Comparison of ENCODE assay signal across 1 cellular context in the genomic region with DNA sequence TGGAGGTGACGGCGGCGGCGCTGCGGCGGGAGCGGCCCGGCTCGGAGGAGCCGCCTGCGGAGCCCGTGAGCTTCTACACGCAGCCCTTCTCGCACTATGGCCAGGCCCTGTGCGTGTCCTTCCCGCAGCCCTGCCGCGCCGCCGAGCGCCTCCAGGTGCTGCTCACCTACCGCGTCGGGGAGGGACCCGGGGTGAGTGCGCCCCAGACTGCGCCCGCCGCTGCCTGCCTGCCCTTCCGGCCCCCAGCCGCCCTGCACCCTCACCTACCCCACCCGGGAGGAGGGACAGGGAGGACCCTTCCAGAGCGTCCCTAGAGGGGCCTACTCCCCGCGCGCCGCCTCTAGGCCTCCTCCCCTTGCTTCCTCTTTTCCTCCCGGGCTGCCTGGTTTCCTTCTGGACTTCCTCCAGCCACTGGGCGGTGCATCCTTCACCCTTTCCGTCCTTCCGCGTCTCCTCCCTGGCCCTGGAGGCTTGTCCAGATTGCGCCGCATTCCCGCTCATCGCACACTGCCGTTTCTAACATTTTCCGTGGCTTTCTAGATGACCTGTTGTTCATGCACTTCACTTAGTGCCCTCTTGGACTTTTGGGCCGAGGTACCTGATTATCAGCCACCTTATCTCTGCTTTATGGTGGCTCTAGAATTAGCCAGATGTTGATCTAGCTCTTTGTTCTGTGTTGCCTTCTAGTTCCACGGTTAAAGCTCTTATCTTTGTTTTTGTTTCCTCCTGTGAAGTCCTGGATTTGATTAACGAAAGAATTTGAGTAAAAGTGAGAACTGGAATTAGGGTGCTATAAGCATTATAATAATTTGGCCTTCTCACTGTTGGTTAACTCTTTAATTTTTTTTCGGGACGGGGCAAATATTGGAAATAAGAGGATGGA.
TF ChIP-seq lines count a peak whose summit lies in the region.

No MANE protein-coding gene starts in this region.

TF ChIP-seq in HepG2, 621 proteins besides CTCF, POLR2A, EP300 and RAD21 (continued from another document and continues in another):
- TF ChIP-seq, protein P1, sequence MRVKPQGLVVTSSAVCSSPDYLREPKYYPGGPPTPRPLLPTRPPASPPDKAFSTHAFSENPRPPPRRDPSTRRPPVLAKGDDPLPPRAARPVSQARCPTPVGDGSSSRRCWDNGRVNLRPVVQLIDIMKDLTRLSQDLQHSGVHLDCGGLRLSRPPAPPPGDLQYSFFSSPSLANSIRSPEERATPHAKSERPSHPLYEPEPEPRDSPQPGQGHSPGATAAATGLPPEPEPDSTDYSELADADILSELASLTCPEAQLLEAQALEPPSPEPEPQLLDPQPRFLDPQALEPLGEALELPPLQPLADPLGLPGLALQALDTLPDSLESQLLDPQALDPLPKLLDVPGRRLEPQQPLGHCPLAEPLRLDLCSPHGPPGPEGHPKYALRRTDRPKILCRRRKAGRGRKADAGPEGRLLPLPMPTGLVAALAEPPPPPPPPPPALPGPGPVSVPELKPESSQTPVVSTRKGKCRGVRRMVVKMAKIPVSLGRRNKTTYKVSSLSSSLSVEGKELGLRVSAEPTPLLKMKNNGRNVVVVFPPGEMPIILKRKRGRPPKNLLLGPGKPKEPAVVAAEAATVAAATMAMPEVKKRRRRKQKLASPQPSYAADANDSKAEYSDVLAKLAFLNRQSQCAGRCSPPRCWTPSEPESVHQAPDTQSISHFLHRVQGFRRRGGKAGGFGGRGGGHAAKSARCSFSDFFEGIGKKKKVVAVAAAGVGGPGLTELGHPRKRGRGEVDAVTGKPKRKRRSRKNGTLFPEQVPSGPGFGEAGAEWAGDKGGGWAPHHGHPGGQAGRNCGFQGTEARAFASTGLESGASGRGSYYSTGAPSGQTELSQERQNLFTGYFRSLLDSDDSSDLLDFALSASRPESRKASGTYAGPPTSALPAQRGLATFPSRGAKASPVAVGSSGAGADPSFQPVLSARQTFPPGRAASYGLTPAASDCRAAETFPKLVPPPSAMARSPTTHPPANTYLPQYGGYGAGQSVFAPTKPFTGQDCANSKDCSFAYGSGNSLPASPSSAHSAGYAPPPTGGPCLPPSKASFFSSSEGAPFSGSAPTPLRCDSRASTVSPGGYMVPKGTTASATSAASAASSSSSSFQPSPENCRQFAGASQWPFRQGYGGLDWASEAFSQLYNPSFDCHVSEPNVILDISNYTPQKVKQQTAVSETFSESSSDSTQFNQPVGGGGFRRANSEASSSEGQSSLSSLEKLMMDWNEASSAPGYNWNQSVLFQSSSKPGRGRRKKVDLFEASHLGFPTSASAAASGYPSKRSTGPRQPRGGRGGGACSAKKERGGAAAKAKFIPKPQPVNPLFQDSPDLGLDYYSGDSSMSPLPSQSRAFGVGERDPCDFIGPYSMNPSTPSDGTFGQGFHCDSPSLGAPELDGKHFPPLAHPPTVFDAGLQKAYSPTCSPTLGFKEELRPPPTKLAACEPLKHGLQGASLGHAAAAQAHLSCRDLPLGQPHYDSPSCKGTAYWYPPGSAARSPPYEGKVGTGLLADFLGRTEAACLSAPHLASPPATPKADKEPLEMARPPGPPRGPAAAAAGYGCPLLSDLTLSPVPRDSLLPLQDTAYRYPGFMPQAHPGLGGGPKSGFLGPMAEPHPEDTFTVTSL (CRISPR knock-in tag; IDR thresholded peaks at IDR 0.05; ENCODE audit: borderline replicate concordance): no peak
- TF ChIP-seq, protein P2, sequence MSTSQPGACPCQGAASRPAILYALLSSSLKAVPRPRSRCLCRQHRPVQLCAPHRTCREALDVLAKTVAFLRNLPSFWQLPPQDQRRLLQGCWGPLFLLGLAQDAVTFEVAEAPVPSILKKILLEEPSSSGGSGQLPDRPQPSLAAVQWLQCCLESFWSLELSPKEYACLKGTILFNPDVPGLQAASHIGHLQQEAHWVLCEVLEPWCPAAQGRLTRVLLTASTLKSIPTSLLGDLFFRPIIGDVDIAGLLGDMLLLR (CRISPR knock-in tag; IDR thresholded peaks at IDR 0.05): no peak
- TF ChIP-seq SP1 (IDR thresholded peaks at IDR 0.05): no peak
- peak; percentile 32; the same call in 1 of the 2 replicates for TF ChIP-seq SP1 (CRISPR knock-in tag; IDR thresholded peaks at IDR 0.05)
- TF ChIP-seq ZFX (CRISPR knock-in tag; IDR thresholded peaks at IDR 0.05; ENCODE audit: low read depth): peak; percentile 96
- TF ChIP-seq, protein P3, sequence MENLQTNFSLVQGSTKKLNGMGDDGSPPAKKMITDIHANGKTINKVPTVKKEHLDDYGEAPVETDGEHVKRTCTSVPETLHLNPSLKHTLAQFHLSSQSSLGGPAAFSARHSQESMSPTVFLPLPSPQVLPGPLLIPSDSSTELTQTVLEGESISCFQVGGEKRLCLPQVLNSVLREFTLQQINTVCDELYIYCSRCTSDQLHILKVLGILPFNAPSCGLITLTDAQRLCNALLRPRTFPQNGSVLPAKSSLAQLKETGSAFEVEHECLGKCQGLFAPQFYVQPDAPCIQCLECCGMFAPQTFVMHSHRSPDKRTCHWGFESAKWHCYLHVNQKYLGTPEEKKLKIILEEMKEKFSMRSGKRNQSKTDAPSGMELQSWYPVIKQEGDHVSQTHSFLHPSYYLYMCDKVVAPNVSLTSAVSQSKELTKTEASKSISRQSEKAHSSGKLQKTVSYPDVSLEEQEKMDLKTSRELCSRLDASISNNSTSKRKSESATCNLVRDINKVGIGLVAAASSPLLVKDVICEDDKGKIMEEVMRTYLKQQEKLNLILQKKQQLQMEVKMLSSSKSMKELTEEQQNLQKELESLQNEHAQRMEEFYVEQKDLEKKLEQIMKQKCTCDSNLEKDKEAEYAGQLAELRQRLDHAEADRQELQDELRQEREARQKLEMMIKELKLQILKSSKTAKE (CRISPR knock-in tag; IDR thresholded peaks at IDR 0.05; ENCODE audit: borderline replicate concordance): no peak
- TF ChIP-seq MYNN (CRISPR knock-in tag; IDR thresholded peaks at IDR 0.05; ENCODE audit: low read depth): 0 out of 2 replicates have a peak, but pooled peaks have one; percentile 43
- TF ChIP-seq CCAR2 (optimal IDR thresholded peaks at IDR 0.05; ENCODE audit: low read depth, low read length): no peak
- TF ChIP-seq, protein P4, sequence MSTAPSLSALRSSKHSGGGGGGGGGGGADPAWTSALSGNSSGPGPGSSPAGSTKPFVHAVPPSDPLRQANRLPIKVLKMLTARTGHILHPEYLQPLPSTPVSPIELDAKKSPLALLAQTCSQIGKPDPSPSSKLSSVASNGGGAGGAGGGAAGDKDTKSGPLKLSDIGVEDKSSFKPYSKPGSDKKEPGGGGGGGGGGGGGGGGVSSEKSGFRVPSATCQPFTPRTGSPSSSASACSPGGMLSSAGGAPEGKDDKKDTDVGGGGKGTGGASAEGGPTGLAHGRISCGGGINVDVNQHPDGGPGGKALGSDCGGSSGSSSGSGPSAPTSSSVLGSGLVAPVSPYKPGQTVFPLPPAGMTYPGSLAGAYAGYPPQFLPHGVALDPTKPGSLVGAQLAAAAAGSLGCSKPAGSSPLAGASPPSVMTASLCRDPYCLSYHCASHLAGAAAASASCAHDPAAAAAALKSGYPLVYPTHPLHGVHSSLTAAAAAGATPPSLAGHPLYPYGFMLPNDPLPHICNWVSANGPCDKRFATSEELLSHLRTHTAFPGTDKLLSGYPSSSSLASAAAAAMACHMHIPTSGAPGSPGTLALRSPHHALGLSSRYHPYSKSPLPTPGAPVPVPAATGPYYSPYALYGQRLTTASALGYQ (CRISPR knock-in tag; IDR thresholded peaks at IDR 0.05): peak; percentile 25; the same call in 1 of the 2 replicates
- peak; percentile 67 for TF ChIP-seq PITX1 (CRISPR knock-in tag; IDR thresholded peaks at IDR 0.05)
- TF ChIP-seq ZNF557 (CRISPR knock-in tag; IDR thresholded peaks at IDR 0.05): no peak
- TF ChIP-seq, protein P5, sequence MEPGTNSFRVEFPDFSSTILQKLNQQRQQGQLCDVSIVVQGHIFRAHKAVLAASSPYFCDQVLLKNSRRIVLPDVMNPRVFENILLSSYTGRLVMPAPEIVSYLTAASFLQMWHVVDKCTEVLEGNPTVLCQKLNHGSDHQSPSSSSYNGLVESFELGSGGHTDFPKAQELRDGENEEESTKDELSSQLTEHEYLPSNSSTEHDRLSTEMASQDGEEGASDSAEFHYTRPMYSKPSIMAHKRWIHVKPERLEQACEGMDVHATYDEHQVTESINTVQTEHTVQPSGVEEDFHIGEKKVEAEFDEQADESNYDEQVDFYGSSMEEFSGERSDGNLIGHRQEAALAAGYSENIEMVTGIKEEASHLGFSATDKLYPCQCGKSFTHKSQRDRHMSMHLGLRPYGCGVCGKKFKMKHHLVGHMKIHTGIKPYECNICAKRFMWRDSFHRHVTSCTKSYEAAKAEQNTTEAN (CRISPR knock-in tag; conservative IDR thresholded peaks at IDR 0.05): no peak
- no peak for TF ChIP-seq ZNF768 (CRISPR knock-in tag; IDR thresholded peaks at IDR 0.05)
- no peak for TF ChIP-seq AGO1 (IDR thresholded peaks at IDR 0.05; ENCODE audit: low read depth, low read length, poor library complexity, severe bottlenecking)
- TF ChIP-seq ZNF546 (CRISPR knock-in tag; conservative IDR thresholded peaks at IDR 0.05): no peak
- TF ChIP-seq ZNF605 (CRISPR knock-in tag; IDR thresholded peaks at IDR 0.05): peak; percentile 65; the same call in 1 of the 2 replicates
- 0 out of 2 replicates have a peak, but pooled peaks have one; percentile 68 for TF ChIP-seq SRY (CRISPR knock-in tag; IDR thresholded peaks at IDR 0.05)
- no peak for TF ChIP-seq FOXK1 (CRISPR knock-in tag; IDR thresholded peaks at IDR 0.05; ENCODE audit: borderline replicate concordance, low read depth)
- no peak; the same call in 1 of the 2 replicates for TF ChIP-seq HNF4G (IDR thresholded peaks at IDR 0.05; ENCODE audit: borderline replicate concordance, low read depth, low read length)
- 0 out of 2 replicates have a peak, but pooled peaks have one; percentile 29 for TF ChIP-seq HNF4G (CRISPR knock-in tag; IDR thresholded peaks at IDR 0.05; ENCODE audit: borderline replicate concordance, low read depth)
- TF ChIP-seq, protein P6, sequence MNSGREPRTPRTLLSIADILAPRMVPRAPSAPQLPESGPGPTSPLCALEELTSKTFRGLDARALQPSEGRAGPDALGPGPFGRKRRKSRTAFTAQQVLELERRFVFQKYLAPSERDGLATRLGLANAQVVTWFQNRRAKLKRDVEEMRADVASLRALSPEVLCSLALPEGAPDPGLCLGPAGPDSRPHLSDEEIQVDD (CRISPR knock-in tag; IDR thresholded peaks at IDR 0.05; ENCODE audit: borderline replicate concordance): 0 out of 2 replicates have a peak, but pooled peaks have one; percentile 3
- TF ChIP-seq NPAS2 (CRISPR knock-in tag; IDR thresholded peaks at IDR 0.05; ENCODE audit: borderline replicate concordance): no peak
- TF ChIP-seq POLR2AphosphoS2 (IDR thresholded peaks at IDR 0.05; ENCODE audit: low read depth, low read length): no peak
- no peak for TF ChIP-seq KAT2B (IDR thresholded peaks at IDR 0.05; ENCODE audit: borderline replicate concordance, low read depth, low read length)
- TF ChIP-seq RARA (CRISPR knock-in tag; IDR thresholded peaks at IDR 0.05): no peak; the same call in 1 of the 2 replicates
- TF ChIP-seq, protein P7, sequence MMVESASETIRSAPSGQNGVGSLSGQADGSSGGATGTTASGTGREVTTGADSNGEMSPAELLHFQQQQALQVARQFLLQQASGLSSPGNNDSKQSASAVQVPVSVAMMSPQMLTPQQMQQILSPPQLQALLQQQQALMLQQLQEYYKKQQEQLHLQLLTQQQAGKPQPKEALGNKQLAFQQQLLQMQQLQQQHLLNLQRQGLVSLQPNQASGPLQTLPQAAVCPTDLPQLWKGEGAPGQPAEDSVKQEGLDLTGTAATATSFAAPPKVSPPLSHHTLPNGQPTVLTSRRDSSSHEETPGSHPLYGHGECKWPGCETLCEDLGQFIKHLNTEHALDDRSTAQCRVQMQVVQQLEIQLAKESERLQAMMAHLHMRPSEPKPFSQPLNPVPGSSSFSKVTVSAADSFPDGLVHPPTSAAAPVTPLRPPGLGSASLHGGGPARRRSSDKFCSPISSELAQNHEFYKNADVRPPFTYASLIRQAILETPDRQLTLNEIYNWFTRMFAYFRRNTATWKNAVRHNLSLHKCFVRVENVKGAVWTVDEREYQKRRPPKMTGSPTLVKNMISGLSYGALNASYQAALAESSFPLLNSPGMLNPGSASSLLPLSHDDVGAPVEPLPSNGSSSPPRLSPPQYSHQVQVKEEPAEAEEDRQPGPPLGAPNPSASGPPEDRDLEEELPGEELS (CRISPR knock-in tag; IDR thresholded peaks at IDR 0.05): 0 out of 2 replicates have a peak, but pooled peaks have one; percentile 34
- TF ChIP-seq, protein P8, sequence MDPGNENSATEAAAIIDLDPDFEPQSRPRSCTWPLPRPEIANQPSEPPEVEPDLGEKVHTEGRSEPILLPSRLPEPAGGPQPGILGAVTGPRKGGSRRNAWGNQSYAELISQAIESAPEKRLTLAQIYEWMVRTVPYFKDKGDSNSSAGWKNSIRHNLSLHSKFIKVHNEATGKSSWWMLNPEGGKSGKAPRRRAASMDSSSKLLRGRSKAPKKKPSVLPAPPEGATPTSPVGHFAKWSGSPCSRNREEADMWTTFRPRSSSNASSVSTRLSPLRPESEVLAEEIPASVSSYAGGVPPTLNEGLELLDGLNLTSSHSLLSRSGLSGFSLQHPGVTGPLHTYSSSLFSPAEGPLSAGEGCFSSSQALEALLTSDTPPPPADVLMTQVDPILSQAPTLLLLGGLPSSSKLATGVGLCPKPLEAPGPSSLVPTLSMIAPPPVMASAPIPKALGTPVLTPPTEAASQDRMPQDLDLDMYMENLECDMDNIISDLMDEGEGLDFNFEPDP (CRISPR knock-in tag; conservative IDR thresholded peaks at IDR 0.05): no peak
- TF ChIP-seq, protein P9, sequence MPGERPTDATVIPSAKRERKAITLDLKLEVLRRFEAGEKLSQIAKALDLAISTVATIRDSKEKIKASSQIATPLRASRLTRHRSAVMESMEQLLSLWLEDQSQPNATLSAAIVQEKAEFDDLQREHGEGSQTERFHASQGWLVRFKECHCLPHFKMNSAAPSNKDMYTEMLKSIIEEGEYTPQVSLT (CRISPR knock-in tag; IDR thresholded peaks at IDR 0.05; ENCODE audit: borderline replicate concordance, low read depth): no peak; the same call in 1 of the 2 replicates
- no peak for TF ChIP-seq REXO4 (CRISPR knock-in tag; IDR thresholded peaks at IDR 0.05; ENCODE audit: borderline replicate concordance)
- TF ChIP-seq ZNF510 (CRISPR knock-in tag; IDR thresholded peaks at IDR 0.05; ENCODE audit: low read depth): no peak
- TF ChIP-seq MAFG (CRISPR knock-in tag; IDR thresholded peaks at IDR 0.05): no peak
- TF ChIP-seq, protein P10, sequence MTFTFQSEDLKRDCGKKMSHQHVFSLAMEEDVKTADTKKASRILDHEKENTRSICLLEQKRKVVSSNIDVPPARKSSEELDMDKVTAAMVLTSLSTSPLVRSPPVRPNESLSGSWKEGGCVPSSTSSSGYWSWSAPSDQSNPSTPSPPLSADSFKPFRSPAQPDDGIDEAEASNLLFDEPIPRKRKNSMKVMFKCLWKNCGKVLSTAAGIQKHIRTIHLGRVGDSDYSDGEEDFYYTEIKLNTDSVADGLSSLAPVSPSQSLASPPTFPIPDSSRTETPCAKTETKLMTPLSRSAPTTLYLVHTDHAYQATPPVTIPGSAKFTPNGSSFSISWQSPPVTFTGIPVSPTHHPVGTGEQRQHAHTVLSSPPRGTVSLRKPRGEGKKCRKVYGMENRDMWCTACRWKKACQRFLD (CRISPR knock-in tag; IDR thresholded peaks at IDR 0.05; ENCODE audit: borderline replicate concordance): no peak
- TF ChIP-seq TAF15 (IDR thresholded peaks at IDR 0.05; ENCODE audit: low read depth, low read length, poor library complexity, severe bottlenecking): no peak
- TF ChIP-seq XRCC5 (optimal IDR thresholded peaks at IDR 0.05; ENCODE audit: low read length): peak; percentile 62
